10 cellular contexts compared by ENCODE assay signal in genomic region chr14:49642163-49642562, GRCh38. TPM values are rescaled to one million over a fixed set of nuclear protein-coding genes. Genes with fewer than 3 reads are reported as not detected.
DNase-seq lines count a peak whose midpoint lies in the region; ATAC-seq and TF ChIP-seq lines count a peak whose summit lies in the region.
"Had no signal": no experiment of that assay in that cellular context is flagged by ENCODE, and none has a peak within 500 bp of the region (broad histone marks: within the 10 kb centered on the region; RNA-seq: fewer than 3 reads in every experiment).

No MANE protein-coding gene starts in this region.

- TF ChIP-seq CTCF in CD8-positive, alpha-beta T cell (IDR thresholded peaks at IDR 0.05): no peak
- TF ChIP-seq CTCF in colonic mucosa (IDR thresholded peaks at IDR 0.05): no peak

- H3K27me3 ChIP-seq in CD8-positive, alpha-beta T cell (ENCODE audit: insufficient read depth, low read length): no peaks in the 10 kb centered on the region
- H3K27me3 ChIP-seq in colonic mucosa: no peaks in the 10 kb centered on the region
- H3K27me3 ChIP-seq: tibial nerve had no signal

- POLR2A ChIA-PET in CD8-positive, alpha-beta T cell (lab: Charles Lee): interaction anchor here (0.6 to 2.1 kb wide), 3 partner anchors 22 to 126 kb away, joined by 3 to 4 read pairs (median 3); partner anchors contain the start of genes KLHDC2, MGAT2 and RPL36AL

- no peak overlapping the region for H3K4me3 ChIP-seq in CD8-positive, alpha-beta T cell (ENCODE audit: low read depth, low read length)
- H3K4me3 ChIP-seq in colonic mucosa: no peak overlapping the region
- H3K4me3 ChIP-seq: tibial nerve had no signal

- no peak for DNase-seq in CD8-positive, alpha-beta T cell
- DNase-seq in colonic mucosa (no peak), iPS-NIHi7 (ENCODE audit: extremely low spot score) (no peak), iPS-NIHi11 (ENCODE audit: low spot score) (no peak), DMS 273 treated with DMSO at 0.1 percent for 48 hours (lab: John Stamatoyannopoulos, UW) (no peak)
- no peak for DNase-seq in natural killer cell treated with Interleukin-12 subunit alpha and Interleukin-12 subunit beta and Interleukin-15 and Interleukin-18, amount 100 ng/mL, for 72 hours (ENCODE audit: low spot score)
- DNase-seq: DMS79 had no signal

- peaks cover 54% of the 10 kb centered on the region for H3K4me1 Mint-ChIP-seq in CD8-positive, alpha-beta T cell (ENCODE audit: low read depth)
- H3K4me1 Mint-ChIP-seq in IgD-negative memory B cell: peaks cover 32 to 51% (median 32%) of the 10 kb centered on the region in 3 donors
- H3K4me1 Mint-ChIP-seq in natural killer cell treated with Interleukin-12 subunit alpha and Interleukin-12 subunit beta and Interleukin-15 and Interleukin-18, amount 100 ng/mL, for 72 hours (ENCODE audit: low read depth in 2 of 2): peaks cover 20 to 39% of the 10 kb centered on the region in 2 donors

- intact Hi-C loops in CD8-positive, alpha-beta T cell (cut with DNase I, micrococcal nuclease): no loop called here
- intact Hi-C loops in colonic mucosa (cut with DNase I): no loop called here

- H3K27ac Mint-ChIP-seq in CD8-positive, alpha-beta T cell: peak overlapping the region; percentile 76
- peak overlapping the region; percentile 1 to 74 (median 48) for H3K27ac Mint-ChIP-seq in IgD-negative memory B cell
- peak overlapping the region; percentile 8 to 23 for H3K27ac Mint-ChIP-seq in natural killer cell treated with Interleukin-12 subunit alpha and Interleukin-12 subunit beta and Interleukin-15 and Interleukin-18, amount 100 ng/mL, for 72 hours

- no peaks in the 10 kb centered on the region for H3K36me3 ChIP-seq in CD8-positive, alpha-beta T cell (ENCODE audit: insufficient read depth, low read length)
- H3K36me3 ChIP-seq in colonic mucosa: no peaks in the 10 kb centered on the region

- H3K4me1 ChIP-seq in CD8-positive, alpha-beta T cell (ENCODE audit: insufficient read depth, low read length): peaks cover 6% of the 10 kb centered on the region
- peaks cover 10% of the 10 kb centered on the region for H3K4me1 ChIP-seq in colonic mucosa

- H3K4me3 Mint-ChIP-seq in CD8-positive, alpha-beta T cell: no peak overlapping the region
- peak overlapping the region in 2 of 4 donors; percentile 50 to 75 for H3K4me3 Mint-ChIP-seq in IgD-negative memory B cell
- H3K4me3 Mint-ChIP-seq in natural killer cell treated with Interleukin-12 subunit alpha and Interleukin-12 subunit beta and Interleukin-15 and Interleukin-18, amount 100 ng/mL, for 72 hours: peak overlapping the region; percentile 2

- H3K27ac ChIP-seq in CD8-positive, alpha-beta T cell (ENCODE audit: low read depth, low read length): no peak overlapping the region
- H3K27ac ChIP-seq in colonic mucosa: peak overlapping the region; percentile 31

- H3K9me3 ChIP-seq in CD8-positive, alpha-beta T cell (ENCODE audit: low read length): no peaks in the 10 kb centered on the region
- no peaks in the 10 kb centered on the region for H3K9me3 ChIP-seq in colonic mucosa
- H3K9me3 ChIP-seq: tibial nerve had no signal

- no peaks in the 10 kb centered on the region for H3K27me3 Mint-ChIP-seq in CD8-positive, alpha-beta T cell (ENCODE audit: low read depth)
- no peaks in the 10 kb centered on the region for H3K27me3 Mint-ChIP-seq in IgD-negative memory B cell
- no peaks in the 10 kb centered on the region for H3K27me3 Mint-ChIP-seq in natural killer cell treated with Interleukin-12 subunit alpha and Interleukin-12 subunit beta and Interleukin-15 and Interleukin-18, amount 100 ng/mL, for 72 hours

- ATAC-seq in CD8-positive, alpha-beta T cell: no peak
- ATAC-seq in natural killer cell treated with Interleukin-12 subunit alpha and Interleukin-12 subunit beta and Interleukin-15 and Interleukin-18, amount 100 ng/mL, for 72 hours: no peak
- no peak for ATAC-seq in GM18520 (IDR thresholded peaks at IDR 0.05; ENCODE audit: unreplicated experiment)

- peak overlapping the region in 1 of 2 donors; percentile 56 for H3K9ac ChIP-seq in colonic mucosa (ENCODE audit: low read depth in 2 of 2, low read length in 2 of 2)

- no peaks in the 10 kb centered on the region for H3K9me3 Mint-ChIP-seq in CD8-positive, alpha-beta T cell
- no peaks in the 10 kb centered on the region for H3K9me3 Mint-ChIP-seq in IgD-negative memory B cell
- H3K9me3 Mint-ChIP-seq in natural killer cell treated with Interleukin-12 subunit alpha and Interleukin-12 subunit beta and Interleukin-15 and Interleukin-18, amount 100 ng/mL, for 72 hours: no peaks in the 10 kb centered on the region

- CTCF ChIA-PET in CD8-positive, alpha-beta T cell (lab: Charles Lee): no interaction called here

- H3K36me3 Mint-ChIP-seq in CD8-positive, alpha-beta T cell: peaks cover 30% of the 10 kb centered on the region
- H3K36me3 Mint-ChIP-seq in IgD-negative memory B cell: no peaks in the 10 kb centered on the region
- peaks cover 10% of the 10 kb centered on the region for H3K36me3 Mint-ChIP-seq in natural killer cell treated with Interleukin-12 subunit alpha and Interleukin-12 subunit beta and Interleukin-15 and Interleukin-18, amount 100 ng/mL, for 72 hours

RNA-seq across cellular contexts. Expression of gene DNAAF2, which starts 7.1 kb away (rescaled TPM):
- 10 to 100 TPM in 1 of 2 experiments, 1 to 10 TPM in 1; 9.3 to 11.7 TPM for total RNA-seq in CD8-positive, alpha-beta T cell
- 33.4 TPM for polyA plus RNA-seq in IgD-negative memory B cell
- 1 to 10 TPM; 6.8 to 8.3 TPM for total RNA-seq in colonic mucosa
- total RNA-seq in natural killer cell treated with Interleukin-12 subunit alpha and Interleukin-12 subunit beta and Interleukin-15 and Interleukin-18, amount 100 ng/mL, for 72 hours: 10 to 100 TPM in 1 of 2 donors, 1 to 10 TPM in 1; 6.2 to 11.9 TPM

RNA-seq across cellular contexts. Expression of gene MGAT2, which starts 21.6 kb away (rescaled TPM):
- total RNA-seq in CD8-positive, alpha-beta T cell: 10 to 100 TPM; 22.6 to 24.0 TPM
- 31.3 TPM for polyA plus RNA-seq in IgD-negative memory B cell
- total RNA-seq in colonic mucosa: 10 to 100 TPM; 44.9 to 47.3 TPM
- 10 to 100 TPM; 76.3 to 93.6 TPM for total RNA-seq in natural killer cell treated with Interleukin-12 subunit alpha and Interleukin-12 subunit beta and Interleukin-15 and Interleukin-18, amount 100 ng/mL, for 72 hours

RNA-seq across cellular contexts. Expression of gene RPL36AL, which starts 21.7 kb away (rescaled TPM):
- total RNA-seq in CD8-positive, alpha-beta T cell: 100 to 1,000 TPM; 302 to 318 TPM
- polyA plus RNA-seq in IgD-negative memory B cell: 504 TPM
- total RNA-seq in colonic mucosa: 100 to 1,000 TPM; 197 to 198 TPM
- total RNA-seq in natural killer cell treated with Interleukin-12 subunit alpha and Interleukin-12 subunit beta and Interleukin-15 and Interleukin-18, amount 100 ng/mL, for 72 hours: 100 to 1,000 TPM; 186 to 188 TPM

RNA-seq across cellular contexts. Expression of gene LRR1, which starts 43.4 kb away (rescaled TPM):
- 1 to 10 TPM; 6.2 to 7.3 TPM for total RNA-seq in CD8-positive, alpha-beta T cell
- polyA plus RNA-seq in IgD-negative memory B cell: 10.1 TPM
- 10 to 100 TPM; 24.3 to 39.8 TPM for total RNA-seq in colonic mucosa
- total RNA-seq in natural killer cell treated with Interleukin-12 subunit alpha and Interleukin-12 subunit beta and Interleukin-15 and Interleukin-18, amount 100 ng/mL, for 72 hours: 10 to 100 TPM; 28.7 to 48.4 TPM

RNA-seq across cellular contexts. Expression of gene POLE2, which starts 45.9 kb away (rescaled TPM):
- under 1 TPM; 0.33 to 0.79 TPM for total RNA-seq in CD8-positive, alpha-beta T cell
- polyA plus RNA-seq in IgD-negative memory B cell: not detected
- 10 to 100 TPM in 1 of 2 donors, 1 to 10 TPM in 1; 2.5 to 15.9 TPM for total RNA-seq in colonic mucosa
- 10 to 100 TPM; 19.5 to 30.5 TPM for total RNA-seq in natural killer cell treated with Interleukin-12 subunit alpha and Interleukin-12 subunit beta and Interleukin-15 and Interleukin-18, amount 100 ng/mL, for 72 hours

Comparison
In these comparisons a context has a peak if more than half of its experiments do, and no peak if none do; other contexts are left out.
1. H3K27ac Mint-ChIP-seq: peak in every context shown above with its lines; median percentile 76 in CD8-positive, alpha-beta T cell; 48 in IgD-negative memory B cell; 16 in natural killer cell treated with Interleukin-12 subunit alpha and Interleukin-12 subunit beta and Interleukin-15 and Interleukin-18, amount 100 ng/mL, for 72 hours.